ENCODE assay signal across 23 cellular contexts in the genomic region with DNA sequence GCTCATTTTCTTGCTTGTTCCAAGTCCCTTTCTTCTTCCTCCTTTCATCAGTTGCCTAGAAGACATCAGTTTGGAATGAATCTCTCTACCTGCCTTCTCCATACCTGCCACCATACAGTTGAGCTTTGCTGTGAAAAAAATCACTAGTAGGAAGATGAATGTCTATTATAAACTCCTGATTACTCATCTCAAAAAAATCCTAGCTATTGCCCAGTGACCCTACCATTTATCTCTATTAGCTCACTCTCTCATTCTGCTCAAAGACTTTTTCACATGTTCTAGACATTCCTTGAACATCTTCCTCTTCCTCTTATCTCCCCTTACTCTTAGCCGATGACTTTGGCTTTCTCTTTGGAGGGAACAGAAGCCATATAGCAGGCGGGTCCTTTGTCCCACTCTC. TPM values are rescaled to one million over a fixed set of nuclear protein-coding genes. Genes with fewer than 3 reads are reported as not detected.
DNase-seq lines count a peak whose midpoint lies in the region; ATAC-seq, FAIRE-seq and TF ChIP-seq lines count a peak whose summit lies in the region.
"Had no signal": no experiment of that assay in that cellular context is flagged by ENCODE, and none has a peak within 500 bp of the region (broad histone marks: within the 10 kb centered on the region; RNA-seq: fewer than 3 reads in every experiment).

No MANE protein-coding gene starts in this region.

- BruUV-seq in Caco-2 (replicated peaks; lab: Mats Ljungman, UMichigan) = no TSS peak

- H3K27ac ChIP-seq in astrocyte (ENCODE audit: low read depth, low read length) (no peak overlapping the region), left lung (no peak overlapping the region)

- H3K4me3 ChIP-seq in Caco-2 (ENCODE audit: low read depth, low read length) (no peak overlapping the region), astrocyte (ENCODE audit: insufficient read depth, low read depth, low read length) (no peak overlapping the region), left lung (no peak overlapping the region)

- ATAC-seq in left lung = no peak

- H3K4me3 Mint-ChIP-seq in Caco-2 (ENCODE audit: unreplicated experiment) (no peak overlapping the region), astrocyte (ENCODE audit: unreplicated experiment) (no peak overlapping the region)
- H3K4me3 Mint-ChIP-seq: B cell; CD4-positive, CD25-positive, alpha-beta regulatory T cell had no signal

- H3K9me3 ChIP-seq in Caco-2 = no peaks in the 10 kb centered on the region
- H3K9me3 ChIP-seq in astrocyte (ENCODE audit: insufficient read depth, low read depth, low read length) = no peaks in the 10 kb centered on the region
- H3K9me3 ChIP-seq in left lung = peaks cover 0 to 8% of the 10 kb centered on the region in 2 donors

- H3K4me1 Mint-ChIP-seq in Caco-2 (ENCODE audit: low read depth, unreplicated experiment) = peaks cover 16% of the 10 kb centered on the region
- H3K4me1 Mint-ChIP-seq in astrocyte (ENCODE audit: low read depth, unreplicated experiment) = peaks cover 18% of the 10 kb centered on the region
- H3K4me1 Mint-ChIP-seq: B cell; CD4-positive, CD25-positive, alpha-beta regulatory T cell had no signal

- FAIRE-seq in HTR-8/SVneo (lab: Jason Lieb, UNC) = no peak
- FAIRE-seq in astrocyte (lab: Jason Lieb, UNC) = no peak
- FAIRE-seq: G401.6, H1 had no signal

- TF ChIP-seq CTCF in Caco-2 (IDR thresholded peaks at IDR 0.05; ENCODE audit: insufficient read depth in 1 of 2, low read depth in 1 of 2, low read length in 1 of 2, severe bottlenecking in 1 of 2, unreplicated experiment in 1 of 2) (no peak), astrocyte (IDR thresholded peaks at IDR 0.05; ENCODE audit: insufficient read depth, low read depth, low read length) (no peak), left lung (IDR thresholded peaks at IDR 0.05) (no peak)

- POLR2A ChIA-PET in Caco-2 (lab: Charles Lee) = no interaction called here

- H3K27me3 ChIP-seq in Caco-2 (replicated peaks; ENCODE audit: control insufficient read depth, insufficient read depth, low read length) (no peaks in the 10 kb centered on the region), astrocyte (ENCODE audit: insufficient read depth, low read length) (peaks cover 5% of the 10 kb centered on the region), left lung (peaks cover 0 to 19% of the 10 kb centered on the region in 2 donors)

- H3K9me3 Mint-ChIP-seq in Caco-2 (ENCODE audit: unreplicated experiment) (peaks cover 21% of the 10 kb centered on the region), astrocyte (ENCODE audit: unreplicated experiment) (peaks cover 10% of the 10 kb centered on the region)

- no peaks in the 10 kb centered on the region for H3K79me2 ChIP-seq in astrocyte (ENCODE audit: insufficient read depth, low read length)

- intact Hi-C loops in Caco-2 (cut with micrococcal nuclease; ENCODE audit: unreplicated experiment) = no loop called here
- intact Hi-C loops in left lung (cut with DNase I) = no loop called here

- H3K36me3 ChIP-seq in Caco-2 (ENCODE audit: control insufficient read depth, insufficient read depth, low read length) (no peaks in the 10 kb centered on the region), astrocyte (ENCODE audit: insufficient read depth, low read length) (no peaks in the 10 kb centered on the region), left lung (no peaks in the 10 kb centered on the region)

- H3K4me2 ChIP-seq in astrocyte (ENCODE audit: low read length) = peak overlapping the region; percentile 68

- H3K9ac ChIP-seq in astrocyte (ENCODE audit: low read length) = no peak overlapping the region

- H3K36me3 Mint-ChIP-seq in Caco-2 (ENCODE audit: insufficient read depth, unreplicated experiment) (no peaks in the 10 kb centered on the region), astrocyte (ENCODE audit: low read depth, unreplicated experiment) (peaks cover 21% of the 10 kb centered on the region)

- peak overlapping the region; percentile 19 for H3K27ac Mint-ChIP-seq in Caco-2 (ENCODE audit: unreplicated experiment)
- H3K27ac Mint-ChIP-seq in astrocyte (ENCODE audit: unreplicated experiment) = peak overlapping the region; percentile 37
- H3K27ac Mint-ChIP-seq: B cell; CD4-positive, CD25-positive, alpha-beta regulatory T cell had no signal

- H4K20me1 ChIP-seq in astrocyte (ENCODE audit: insufficient read depth, low read length) = peaks cover 11% of the 10 kb centered on the region

- DNase-seq in Caco-2 (no peak), HTR-8/SVneo (ENCODE audit: insufficient read length, low spot score) (peak; percentile 13), astrocyte (ENCODE audit: low read depth) (peak; percentile 62), kidney tubule cell (ENCODE audit: low spot score) (peak; percentile 71), NCI-H510A (lab: John Stamatoyannopoulos, UW) (no peak), left lung (no peak), T-helper 9 cell (no peak)
- DNase-seq in stimulated activated CD8-positive, alpha-beta memory T cell treated with anti-CD3 and anti-CD28 coated beads, Interleukin-4, amount 100 ng/mL, for 48 hours = no peak
- DNase-seq: Calu3; CD4-positive, CD25-positive, alpha-beta regulatory T cell; DMS79; IMR-90; Karpas-422; MM.1S; NCI-H1105 treated with DMSO at 0.1 percent for 48 hours; NCI-H187; NCI-H226; NCI-H69; NK-92 treated with Interleukin-12 subunit alpha and Interleukin-12 subunit beta, amount 100 ng/mL, for 24 hours; OCI-M1 had no signal

- no peak overlapping the region for H2AFZ ChIP-seq in astrocyte (ENCODE audit: low read depth, low read length)

- CTCF ChIA-PET in Caco-2 (lab: Charles Lee) = no interaction called here

- H3K27me3 Mint-ChIP-seq in Caco-2 (ENCODE audit: insufficient read depth, unreplicated experiment) (no peaks in the 10 kb centered on the region), astrocyte (ENCODE audit: low read depth, unreplicated experiment) (peaks cover 2% of the 10 kb centered on the region)

- peaks cover 24% of the 10 kb centered on the region for H3K4me1 ChIP-seq in Caco-2
- H3K4me1 ChIP-seq in astrocyte (ENCODE audit: insufficient read depth, low read length) = peaks cover 17% of the 10 kb centered on the region
- H3K4me1 ChIP-seq in left lung = no peaks in the 10 kb centered on the region

RNA-seq across cellular contexts. Expression of a gene that starts 49.7 kb away (rescaled TPM):
- total RNA-seq in Caco-2 (2022) (not detected in 2 replicates), astrocyte (not detected in 2 replicates), left lung (not detected)
- total RNA-seq: B cell; Calu3; CD4-positive, CD25-positive, alpha-beta regulatory T cell; H1; IMR-90 had no signal

Comparison
In these comparisons a context has a peak if more than half of its experiments do, and no peak if none do; other contexts are left out.
1. DNase-seq: peak in HTR-8/SVneo (single experiment), astrocyte (single experiment) and kidney tubule cell (single experiment); none in Caco-2 (0 of 2), stimulated activated CD8-positive, alpha-beta memory T cell treated with anti-CD3 and anti-CD28 coated beads, Interleukin-4, amount 100 ng/mL, for 48 hours (single experiment), NCI-H510A (single experiment), left lung (0 of 2) and T-helper 9 cell (single experiment).